Comparison of ENCODE assay signal across 9 cellular contexts in genomic region chr1:16696507-16697150, GRCh38. TPM values are rescaled to one million over a fixed set of nuclear protein-coding genes. Genes with fewer than 3 reads are reported as not detected.
DNase-seq lines count a peak whose midpoint lies in the region; ATAC-seq and TF ChIP-seq lines count a peak whose summit lies in the region.
"Not testable (repeated sequence)": the region's sequence is repeated elsewhere in the genome, so short reads cannot be mapped to it uniquely, and the experiment has no call there.
"Had no signal": no experiment of that assay in that cellular context is flagged by ENCODE, and none has a peak within 500 bp of the region (broad histone marks: within the 10 kb centered on the region; RNA-seq: fewer than 3 reads in every experiment).

No MANE protein-coding gene starts in this region.

- not testable (repeated sequence) for H3K9me3 Mint-ChIP-seq in activated CD4-positive, alpha-beta T cell treated with anti-CD3 and anti-CD28 coated beads for 36 hours (ENCODE audit: low read depth); endodermal cell; neural progenitor cell

- 65 to 85% methylated on average over 4 to 26 of the region's 33 CpGs for WGBS in endodermal cell (ENCODE audit: insufficient coverage in 1 of 2, insufficient read length in 1 of 2), 2 experiments

- H3K9ac ChIP-seq in BLaER1; endodermal cell (ENCODE audit: extremely low read depth, low read length, poor library complexity, severe bottlenecking); neural progenitor cell: not testable (repeated sequence)

- not testable (repeated sequence) for H3K27ac Mint-ChIP-seq in activated CD4-positive, alpha-beta T cell treated with anti-CD3 and anti-CD28 coated beads for 36 hours; endodermal cell; neural progenitor cell

- not testable (repeated sequence) for H3K36me3 Mint-ChIP-seq in activated CD4-positive, alpha-beta T cell treated with anti-CD3 and anti-CD28 coated beads for 36 hours (ENCODE audit: low read depth); endodermal cell (ENCODE audit: low read depth); neural progenitor cell

- H3K4me2 ChIP-seq in BLaER1: peak overlapping the region; percentile 42
- peak overlapping the region; percentile 47 for H3K4me2 ChIP-seq in OCI-LY7 (ENCODE audit: low read length)
- H3K4me2 ChIP-seq in neural progenitor cell: not testable (repeated sequence)

- not testable (repeated sequence) for H3K4me3 Mint-ChIP-seq in activated CD4-positive, alpha-beta T cell treated with anti-CD3 and anti-CD28 coated beads for 36 hours; endodermal cell; neural progenitor cell

- intact Hi-C loops in OCI-LY7 (cut with micrococcal nuclease; ENCODE audit: unreplicated experiment); activated CD4-positive, alpha-beta T cell treated with anti-CD3 and anti-CD28 coated beads for 36 hours (cut with DNase I, micrococcal nuclease); left lung (cut with DNase I); upper lobe of right lung (cut with DNase I): not testable (repeated sequence)

- not testable (repeated sequence) for H3K27ac ChIP-seq in BLaER1; OCI-LY7 (ENCODE audit: low read depth, low read length, poor library complexity, severe bottlenecking); endodermal cell (ENCODE audit: low read depth, low read length); left lung; neural progenitor cell; upper lobe of right lung

- CTCF ChIA-PET in OCI-LY7 (lab: Charles Lee; ENCODE audit: unreplicated experiment): interaction anchor here (0.6 to 1.0 kb wide), 2 partner anchors 10 to 19 kb away, joined by 3 read pairs; no protein-coding TSS in a partner anchor
- CTCF ChIA-PET in activated CD4-positive, alpha-beta T cell treated with anti-CD3 and anti-CD28 coated beads for 36 hours (lab: Charles Lee): interaction anchor here (0.7 to 2.4 kb wide), 5 partner anchors 8 to 14 kb away, joined by 3 to 17 read pairs (median 5); no protein-coding TSS in a partner anchor

- peaks cover 12% of the 10 kb centered on the region for H3K27me3 Mint-ChIP-seq in activated CD4-positive, alpha-beta T cell treated with anti-CD3 and anti-CD28 coated beads for 36 hours
- peaks cover 14% of the 10 kb centered on the region for H3K27me3 Mint-ChIP-seq in endodermal cell (ENCODE audit: insufficient read depth)
- H3K27me3 Mint-ChIP-seq in neural progenitor cell (ENCODE audit: insufficient read depth, low read depth): not testable (repeated sequence)

- not testable (repeated sequence) for H3K9me3 ChIP-seq in BLaER1; OCI-LY7 (ENCODE audit: low read length); endodermal cell (ENCODE audit: control insufficient read depth, low read length); left lung; neural progenitor cell (ENCODE audit: low read depth); upper lobe of right lung

- H3K4me1 ChIP-seq in BLaER1; OCI-LY7 (ENCODE audit: insufficient read depth, low read length, poor library complexity, severe bottlenecking); endodermal cell (ENCODE audit: control insufficient read depth, insufficient read depth, low read length); left lung; neural progenitor cell; upper lobe of right lung: not testable (repeated sequence)

- POLR2A ChIA-PET in OCI-LY7 (lab: Charles Lee): interaction anchor here (0.6 to 1.3 kb wide), 5 partner anchors 11 to 791 kb away, joined by 3 to 6 read pairs (median 3); no protein-coding TSS in a partner anchor
- POLR2A ChIA-PET in activated CD4-positive, alpha-beta T cell treated with anti-CD3 and anti-CD28 coated beads for 36 hours (lab: Charles Lee): interaction anchor here (0.6 kb wide), 1 partner anchor 61 kb away, joined by 3 read pairs; no protein-coding TSS in a partner anchor

- H3K36me3 ChIP-seq in BLaER1; OCI-LY7 (ENCODE audit: insufficient read depth, low read length); endodermal cell (ENCODE audit: control insufficient read depth, insufficient read depth, low read length); left lung; neural progenitor cell; upper lobe of right lung: not testable (repeated sequence)

- not testable (repeated sequence) for ATAC-seq in activated CD4-positive, alpha-beta T cell treated with anti-CD3 and anti-CD28 coated beads for 36 hours; upper lobe of right lung
- ATAC-seq in left lung: peak; percentile 33

- H4K20me1 ChIP-seq in BLaER1; OCI-LY7 (ENCODE audit: insufficient read depth, low read length); neural progenitor cell (ENCODE audit: low read depth): not testable (repeated sequence)

- H2AFZ ChIP-seq in OCI-LY7 (ENCODE audit: low read length); neural progenitor cell (replicated peaks): not testable (repeated sequence)

- H3K9me2 ChIP-seq in OCI-LY7 (ENCODE audit: insufficient read depth, low read length): not testable (repeated sequence)

- H3K27me3 ChIP-seq in BLaER1: peaks cover 37% of the 10 kb centered on the region
- H3K27me3 ChIP-seq in endodermal cell (ENCODE audit: control insufficient read depth, insufficient read depth, low read length, poor library complexity, severe bottlenecking): peaks cover 19% of the 10 kb centered on the region
- peaks cover 0 to 46% of the 10 kb centered on the region in 2 donors for H3K27me3 ChIP-seq in left lung
- H3K27me3 ChIP-seq in neural progenitor cell: peaks cover 41% of the 10 kb centered on the region
- not testable (repeated sequence) for H3K27me3 ChIP-seq in upper lobe of right lung

- TF ChIP-seq CTCF in GM12865 (IDR thresholded peaks at IDR 0.05; ENCODE audit: insufficient read depth, low read depth, low read length, missing control alignments); OCI-LY7 (conservative IDR thresholded peaks at IDR 0.05; ENCODE audit: low read length); endodermal cell (conservative IDR thresholded peaks at IDR 0.05); left lung (IDR thresholded peaks at IDR 0.05); neural progenitor cell (IDR thresholded peaks at IDR 0.05); upper lobe of right lung (IDR thresholded peaks at IDR 0.05): not testable (repeated sequence)

- H3K79me2 ChIP-seq in OCI-LY7 (ENCODE audit: insufficient read depth, low read depth, low read length); neural progenitor cell (ENCODE audit: low read depth): not testable (repeated sequence)

- H3F3A ChIP-seq in neural progenitor cell (ENCODE audit: low read depth): not testable (repeated sequence)

- DNase-seq in GM12865 (ENCODE audit: low read depth) (peak; percentile 8), OCI-LY7 (ENCODE audit: low spot score) (peak; percentile 78), endodermal cell (peak; percentile 72), left lung (peak in 1 of 2 donors; percentile 81), neural progenitor cell (ENCODE audit: low spot score) (peak; percentile 4), upper lobe of right lung (peak; percentile 64)
- peak; percentile 32 for DNase-seq in activated CD4-positive, alpha-beta T cell treated with anti-CD3 and anti-CD28 coated beads for 36 hours

- BruUV-seq in OCI-LY7 (replicated peaks; lab: Mats Ljungman, UMichigan): not testable (repeated sequence)

- not testable (repeated sequence) for H3K4me3 ChIP-seq in BLaER1; GM12865 (ENCODE audit: low read depth, low read length); OCI-LY7 (ENCODE audit: low read depth, low read length, poor library complexity, severe bottlenecking); endodermal cell (ENCODE audit: low read length); left lung; neural progenitor cell; upper lobe of right lung

- H3K4me1 Mint-ChIP-seq in activated CD4-positive, alpha-beta T cell treated with anti-CD3 and anti-CD28 coated beads for 36 hours; endodermal cell; neural progenitor cell: not testable (repeated sequence)

RNA-seq across cellular contexts. Expression of gene RNU1-3, which starts 29.9 kb away (rescaled TPM):
- total RNA-seq in OCI-LY7 (2014; rRNA removed; shearing (Covaris generic)): under 0.01 TPM in 2 replicates
- total RNA-seq in OCI-LY7 (2022) (1,721 and 1,968 TPM in 2 replicates), endodermal cell (1,000 to 10,000 TPM; 2,483 to 3,611 TPM), left lung (1,000 to 10,000 TPM; 2,748 to 3,444 TPM), neural progenitor cell (ENCODE audit: low replicate concordance) (under 0.01 TPM in 2 replicates), upper lobe of right lung (6,622 TPM)
- 1,000 to 10,000 TPM; 1,573 to 2,291 TPM for total RNA-seq in activated CD4-positive, alpha-beta T cell treated with anti-CD3 and anti-CD28 coated beads for 36 hours
- polyA plus RNA-seq in endodermal cell (2013, experiment 1 of 2): 11,872 TPM
- polyA plus RNA-seq in endodermal cell (2013, experiment 2 of 2): 14,577 TPM
- polyA plus RNA-seq: AG04450 had no signal

RNA-seq across cellular contexts. Expression of gene RNU1-4, which starts 43.7 kb away (rescaled TPM):
- total RNA-seq in OCI-LY7 (2014; rRNA removed; shearing (Covaris generic)): under 0.01 TPM in 2 replicates
- total RNA-seq in OCI-LY7 (2022) (1,721 and 1,968 TPM in 2 replicates), endodermal cell (1,000 to 10,000 TPM; 2,483 to 3,611 TPM), left lung (1,000 to 10,000 TPM; 2,748 to 3,444 TPM), neural progenitor cell (ENCODE audit: low replicate concordance) (under 0.01 TPM in 2 replicates), upper lobe of right lung (6,622 TPM)
- 1,000 to 10,000 TPM; 1,573 to 2,291 TPM for total RNA-seq in activated CD4-positive, alpha-beta T cell treated with anti-CD3 and anti-CD28 coated beads for 36 hours
- polyA plus RNA-seq in endodermal cell (2013, experiment 1 of 2): 11,872 TPM
- 14,577 TPM for polyA plus RNA-seq in endodermal cell (2013, experiment 2 of 2)
- polyA plus RNA-seq: AG04450 had no signal
